In genomic region chr3:110248666-110249065, GRCh38 we compare ENCODE assay signal across 21 cellular contexts.
"Had no signal": no experiment of that assay in that cellular context is flagged by ENCODE, and none has a peak within 500 bp of the region (broad histone marks: within the 10 kb centered on the region; RNA-seq: fewer than 3 reads in every experiment).

No MANE protein-coding gene starts in this region.

- H3K36me3 ChIP-seq: breast epithelium, esophagus muscularis mucosa, gastroesophageal sphincter, heart left ventricle, ovary, right lobe of liver, thoracic aorta, upper lobe of left lung had no signal

- H3K27me3 ChIP-seq: breast epithelium, esophagus muscularis mucosa, gastroesophageal sphincter, heart left ventricle, ovary, right lobe of liver, upper lobe of left lung had no signal

- ATAC-seq: activated CD8-positive, alpha-beta memory T cell treated with anti-CD3 and anti-CD28 coated beads, Interleukin-2, amount 10 ng/mL, durations not matched to agents 7 days and 5 days; gastroesophageal sphincter; heart left ventricle; mucosa of descending colon; right lobe of liver; stimulated activated naive B cell treated with anti-CD40 and anti-IgM and Interleukin-4, amounts not matched to agents 10 μg/mL and 1 μg/mL and 100 μg/mL, for 72 hours had no signal

- H3K9me3 ChIP-seq: breast epithelium, esophagus muscularis mucosa, gastroesophageal sphincter, heart left ventricle, mucosa of descending colon, ovary, right lobe of liver, thoracic aorta, upper lobe of left lung had no signal

- DNase-seq: activated B cell treated with CpG ODN at 0.5 μM for 24 hours; activated CD4-positive, alpha-beta memory T cell treated with anti-CD3 and anti-CD28 coated beads, Interleukin-2, amount 10 ng/mL, durations not matched to agents 7 days and 5 days; activated CD4-positive, alpha-beta T cell treated with anti-CD3 and anti-CD28 coated beads for 48 hours; activated CD8-positive, alpha-beta memory T cell treated with anti-CD3 and anti-CD28 coated beads, Interleukin-2, amount 10 ng/mL, durations not matched to agents 7 days and 5 days; activated naive CD8-positive, alpha-beta T cell treated with anti-CD3 and anti-CD28 coated beads for 36 hours; anterior cingulate cortex; effector CD8-positive, alpha-beta T cell; heart left ventricle; mucosa of descending colon; naive B cell; ovary; right lobe of liver; stimulated activated CD4-positive, alpha-beta T cell treated with anti-CD3 and anti-CD28 coated beads, Interleukin-4, amount 100 ng/mL, for 24 hours; stimulated activated naive B cell treated with anti-CD40 and anti-IgM and Interleukin-4, amounts not matched to agents 10 μg/mL and 1 μg/mL and 100 μg/mL, for 72 hours; T-helper 1 cell; T-helper 9 cell; upper lobe of left lung had no signal

- H3K4me1 ChIP-seq: breast epithelium, esophagus muscularis mucosa, gastroesophageal sphincter, heart left ventricle, right lobe of liver, upper lobe of left lung had no signal

- H3K4me3 ChIP-seq: breast epithelium, esophagus muscularis mucosa, gastroesophageal sphincter, heart left ventricle, mucosa of descending colon, ovary, right lobe of liver, thoracic aorta, upper lobe of left lung had no signal

- H3K27ac ChIP-seq: breast epithelium, esophagus muscularis mucosa, gastroesophageal sphincter, heart left ventricle, ovary, right lobe of liver, thoracic aorta, upper lobe of left lung had no signal
